In genomic region chr2:216632321-216632951, GRCh38 we compare ENCODE assay signal across 10 cellular contexts. TPM values are rescaled to one million over a fixed set of nuclear protein-coding genes. Genes with fewer than 3 reads are reported as not detected.
DNase-seq lines count a peak whose midpoint lies in the region; ATAC-seq lines count a peak whose summit lies in the region.
"Had no signal": no experiment of that assay in that cellular context is flagged by ENCODE, and none has a peak within 500 bp of the region (broad histone marks: within the 10 kb centered on the region; RNA-seq: fewer than 3 reads in every experiment).

No MANE protein-coding gene starts in this region.

- no peaks in the 10 kb centered on the region for H3K36me3 ChIP-seq in subcutaneous abdominal adipose tissue (ENCODE audit: control insufficient read depth in 5 of 5, insufficient read depth in 5 of 5, low read length in 5 of 5)
- H3K36me3 ChIP-seq: heart left ventricle had no signal

- no peak overlapping the region for H3K9ac ChIP-seq in subcutaneous abdominal adipose tissue (ENCODE audit: low read length in 5 of 5)

- DNase-seq in activated T-cell treated with anti-CD3 and anti-CD28 coated beads, Interleukin-2, amount 50 U/mL, for 72 hours = no peak
- no peak for DNase-seq in activated T-cell treated with anti-CD3 and anti-CD28 coated beads, Interleukin-2, amount 50 U/mL, for 1 hour
- DNase-seq in kidney glomerular epithelial cell (lab: John Stamatoyannopoulos, UW) = peak; percentile 29
- no peak for DNase-seq in SW480 (ENCODE audit: low spot score)
- no peak for DNase-seq in amygdala (lab: John Stamatoyannopoulos, UW)

- no peaks in the 10 kb centered on the region for H3K9me3 ChIP-seq in subcutaneous abdominal adipose tissue (ENCODE audit: control insufficient read depth in 5 of 5, low read length in 5 of 5)
- H3K9me3 ChIP-seq: heart left ventricle had no signal

- no peaks in the 10 kb centered on the region for H3K36me3 Mint-ChIP-seq in activated T-cell treated with anti-CD3 and anti-CD28 coated beads, Interleukin-2, amount 50 U/mL, for 72 hours (ENCODE audit: insufficient read depth in 2 of 2)
- H3K36me3 Mint-ChIP-seq in activated T-helper 17 cell treated with anti-CD3 and anti-CD28 coated beads, Interleukin-2, amount 50 U/mL, for 72 hours (ENCODE audit: low read depth) = no peaks in the 10 kb centered on the region

- peaks cover 0 to 35% (median 21%) of the 10 kb centered on the region in 5 donors for H3K4me1 ChIP-seq in subcutaneous abdominal adipose tissue (ENCODE audit: control insufficient read depth in 5 of 5, insufficient read depth in 5 of 5, low read length in 5 of 5)

- peak overlapping the region; percentile 84 to 86 for H3K4me3 Mint-ChIP-seq in activated T-cell treated with anti-CD3 and anti-CD28 coated beads, Interleukin-2, amount 50 U/mL, for 72 hours
- H3K4me3 Mint-ChIP-seq in activated T-helper 17 cell treated with anti-CD3 and anti-CD28 coated beads, Interleukin-2, amount 50 U/mL, for 72 hours = peak overlapping the region; percentile 60

- peak overlapping the region in 3 of 5 donors; percentile 42 to 54 (median 50) for H3K4me3 ChIP-seq in subcutaneous abdominal adipose tissue (ENCODE audit: low read depth in 1 of 5, low read length in 5 of 5)

- peaks cover 11 to 36% (median 31%) of the 10 kb centered on the region in 5 donors for H3K27me3 ChIP-seq in subcutaneous abdominal adipose tissue (ENCODE audit: control insufficient read depth in 5 of 5, insufficient read depth in 4 of 5, low read length in 5 of 5)

- peaks cover 71% of the 10 kb centered on the region for H3K27me3 Mint-ChIP-seq in activated T-cell treated with anti-CD3 and anti-CD28 coated beads, Interleukin-2, amount 50 U/mL, for 72 hours (ENCODE audit: low read depth)
- peaks cover 57% of the 10 kb centered on the region for H3K27me3 Mint-ChIP-seq in activated T-helper 17 cell treated with anti-CD3 and anti-CD28 coated beads, Interleukin-2, amount 50 U/mL, for 72 hours

- ATAC-seq in activated T-cell treated with anti-CD3 and anti-CD28 coated beads, Interleukin-2, amount 50 U/mL, for 72 hours (replicated peaks in 1 of 2) = no peak
- ATAC-seq in activated T-helper 17 cell treated with anti-CD3 and anti-CD28 coated beads, Interleukin-2, amount 50 U/mL, for 72 hours (replicated peaks) = no peak
- no peak for ATAC-seq in GM21390 (IDR thresholded peaks at IDR 0.05; ENCODE audit: unreplicated experiment)

- no peak overlapping the region for H3K27ac Mint-ChIP-seq in activated T-cell treated with anti-CD3 and anti-CD28 coated beads, Interleukin-2, amount 50 U/mL, for 72 hours
- no peak overlapping the region for H3K27ac Mint-ChIP-seq in activated T-helper 17 cell treated with anti-CD3 and anti-CD28 coated beads, Interleukin-2, amount 50 U/mL, for 72 hours

- H3K9me3 Mint-ChIP-seq in activated T-cell treated with anti-CD3 and anti-CD28 coated beads, Interleukin-2, amount 50 U/mL, for 72 hours = no peaks in the 10 kb centered on the region
- no peaks in the 10 kb centered on the region for H3K9me3 Mint-ChIP-seq in activated T-helper 17 cell treated with anti-CD3 and anti-CD28 coated beads, Interleukin-2, amount 50 U/mL, for 72 hours

- no peak overlapping the region for H3K27ac ChIP-seq in subcutaneous abdominal adipose tissue (ENCODE audit: low read depth, low read length)
- H3K27ac ChIP-seq: HL-60 had no signal

- peaks cover 22% of the 10 kb centered on the region for H3K4me1 Mint-ChIP-seq in activated T-cell treated with anti-CD3 and anti-CD28 coated beads, Interleukin-2, amount 50 U/mL, for 72 hours (ENCODE audit: low read depth)
- peaks cover 5% of the 10 kb centered on the region for H3K4me1 Mint-ChIP-seq in activated T-helper 17 cell treated with anti-CD3 and anti-CD28 coated beads, Interleukin-2, amount 50 U/mL, for 72 hours

RNA-seq across cellular contexts. Expression of gene IGFBP2, which starts 0.8 kb away (rescaled TPM):
- total RNA-seq in activated T-cell treated with anti-CD3 and anti-CD28 coated beads, Interleukin-2, amount 50 U/mL, for 72 hours = 1 to 10 TPM; 3.6 to 7.4 TPM
- total RNA-seq in activated T-helper 17 cell treated with anti-CD3 and anti-CD28 coated beads, Interleukin-2, amount 50 U/mL, for 72 hours = under 1 TPM in 1 of 2 donors, not detected in 1; 0.32 TPM
